Comparison of ENCODE assay signal across 9 cellular contexts in genomic region chr10:6108631-6109443, GRCh38. TPM values are rescaled to one million over a fixed set of nuclear protein-coding genes. Genes with fewer than 3 reads are reported as not detected.
DNase-seq lines count a peak whose midpoint lies in the region; ATAC-seq and TF ChIP-seq lines count a peak whose summit lies in the region.
"Had no signal": no experiment of that assay in that cellular context is flagged by ENCODE, and none has a peak within 500 bp of the region (broad histone marks: within the 10 kb centered on the region; RNA-seq: fewer than 3 reads in every experiment).

No MANE protein-coding gene starts in this region.

- peak overlapping the region; percentile 89 for H3K27ac Mint-ChIP-seq in activated naive CD4-positive, alpha-beta T cell treated with anti-CD3 and anti-CD28 coated beads, Interleukin-2, amount 50 U/mL, for 24 hours

- in situ Hi-C loops in gastrocnemius medialis (cut with MboI; ENCODE audit: low sequenced_read_pairs in 4 of 4), result loop anchor here (5.0 to 10.0 kb wide), 3 partner anchors 96 to 293 kb away; partner anchors contain the start of gene PFKFB3 (in 2 of the 4)

- no peaks in the 10 kb centered on the region for H3K9me3 Mint-ChIP-seq in activated naive CD4-positive, alpha-beta T cell treated with anti-CD3 and anti-CD28 coated beads, Interleukin-2, amount 50 U/mL, for 24 hours

- H3K27me3 ChIP-seq in gastrocnemius medialis, result no peaks in the 10 kb centered on the region

- intact Hi-C loops in Right ventricle myocardium superior (cut with DNase I), result loop anchor here (5.0 kb wide), 2 partner anchors 38 to 293 kb away; no protein-coding TSS in a partner anchor
- intact Hi-C loops in gastrocnemius medialis (cut with DNase I; ENCODE audit: low total_unique reads), result loop anchor here (1.0 to 2.0 kb wide), 3 partner anchors 42 to 292 kb away; partner anchors contain the start of gene PFKFB3

- H3K4me3 ChIP-seq in gastrocnemius medialis, result no peak overlapping the region

- peak overlapping the region; percentile 12 to 41 (median 35) for H3K27ac ChIP-seq in gastrocnemius medialis

- H3K27me3 Mint-ChIP-seq in activated naive CD4-positive, alpha-beta T cell treated with anti-CD3 and anti-CD28 coated beads, Interleukin-2, amount 50 U/mL, for 24 hours, result no peaks in the 10 kb centered on the region

- H3K4me1 ChIP-seq in gastrocnemius medialis, result peaks cover 8 to 20% of the 10 kb centered on the region in 2 donors

- peaks cover 20% of the 10 kb centered on the region for H3K4me1 Mint-ChIP-seq in activated naive CD4-positive, alpha-beta T cell treated with anti-CD3 and anti-CD28 coated beads, Interleukin-2, amount 50 U/mL, for 24 hours

- peak; percentile 52 for ATAC-seq in Right ventricle myocardium superior (ENCODE audit: poor library complexity)
- peak in 1 of 2 donors; percentile 23 for ATAC-seq in gastrocnemius medialis
- ATAC-seq in HG02588 (IDR thresholded peaks at IDR 0.05; ENCODE audit: unreplicated experiment), result no peak

- H3K9me3 ChIP-seq in gastrocnemius medialis, result no peaks in the 10 kb centered on the region

- H3K4me3 Mint-ChIP-seq in activated naive CD4-positive, alpha-beta T cell treated with anti-CD3 and anti-CD28 coated beads, Interleukin-2, amount 50 U/mL, for 24 hours, result no peak overlapping the region

- TF ChIP-seq POLR2A in gastrocnemius medialis (IDR thresholded peaks at IDR 0.05), result no peak

- peak; percentile 75 to 82 (median 77) for TF ChIP-seq CTCF in gastrocnemius medialis (IDR thresholded peaks at IDR 0.05 in 4 of 5, conservative IDR thresholded peaks at IDR 0.05 in 1 of 5)

- H3K36me3 ChIP-seq in gastrocnemius medialis, result peaks cover 0 to 80% of the 10 kb centered on the region in 2 donors

- DNase-seq in activated T-cell treated with anti-CD3 and anti-CD28 coated beads for 4 hours (peak; percentile 32), NAMALWA (ENCODE audit: low spot score) (peak; percentile 78), Right ventricle myocardium superior (no peak), gastrocnemius medialis (no peak), GM19238 (ENCODE audit: insufficient read length, low spot score) (no peak)
- DNase-seq in activated T-cell treated with anti-CD3 and anti-CD28 coated beads, Interleukin-2, amount 50 U/mL, for 48 hours, result no peak

- H3K36me3 Mint-ChIP-seq in activated naive CD4-positive, alpha-beta T cell treated with anti-CD3 and anti-CD28 coated beads, Interleukin-2, amount 50 U/mL, for 24 hours, result peaks cover 28% of the 10 kb centered on the region

RNA-seq across cellular contexts. Expression of gene RBM17, which starts 20.0 kb away (rescaled TPM):
- 64.3 TPM for total RNA-seq in Right ventricle myocardium superior
- total RNA-seq in gastrocnemius medialis, result 10 to 100 TPM; 53.2 to 67.4 (median 60.1) TPM

RNA-seq across cellular contexts. Expression of gene IL2RA, which starts 46.7 kb away (rescaled TPM):
- 2.3 TPM for total RNA-seq in Right ventricle myocardium superior
- 1 to 10 TPM in 1 of 4 donors, not detected in 3; 2.1 TPM for total RNA-seq in gastrocnemius medialis
- total RNA-seq: temporal lobe had no signal

Comparison
In these comparisons a context has a peak if more than half of its experiments do, and no peak if none do; other contexts are left out.
1. DNase-seq: peak in activated T-cell treated with anti-CD3 and anti-CD28 coated beads for 4 hours (single experiment) and NAMALWA (single experiment); none in activated T-cell treated with anti-CD3 and anti-CD28 coated beads, Interleukin-2, amount 50 U/mL, for 48 hours (0 of 2), Right ventricle myocardium superior (single experiment), gastrocnemius medialis (0 of 2) and GM19238 (single experiment).